ENCODE assay signal across 22 cellular contexts in genomic region chr15:60021589-60022378, GRCh38. TPM values are rescaled to one million over a fixed set of nuclear protein-coding genes. Genes with fewer than 3 reads are reported as not detected.
DNase-seq lines count a peak whose midpoint lies in the region; ATAC-seq and TF ChIP-seq lines count a peak whose summit lies in the region.
"Had no signal": no experiment of that assay in that cellular context is flagged by ENCODE, and none has a peak within 500 bp of the region (broad histone marks: within the 10 kb centered on the region; RNA-seq: fewer than 3 reads in every experiment).

No MANE protein-coding gene starts in this region.

- peaks cover 3 to 8% of the 10 kb centered on the region in 2 donors for H3K9me3 Mint-ChIP-seq in effector memory CD8-positive, alpha-beta T cell

- H3K4me1 Mint-ChIP-seq in effector memory CD8-positive, alpha-beta T cell (ENCODE audit: low read depth in 2 of 2), result peaks cover 8 to 13% of the 10 kb centered on the region in 2 donors

- no peak for TF ChIP-seq CTCF in epithelial cell of esophagus (IDR thresholded peaks at IDR 0.05; ENCODE audit: insufficient read depth, low read depth, low read length, missing control alignments)
- no peak for TF ChIP-seq CTCF in GM20000 (IDR thresholded peaks at IDR 0.05; ENCODE audit: extremely low read depth, missing control alignments)

- H3K4me3 ChIP-seq in epithelial cell of esophagus (ENCODE audit: low read length), result no peak overlapping the region
- H3K4me3 ChIP-seq: ascending aorta, SK-N-MC, testis had no signal

- intact Hi-C loops in sciatic nerve (cut with DNase I), result no loop called here

- peaks cover 38 to 46% of the 10 kb centered on the region in 2 donors for H3K27me3 Mint-ChIP-seq in effector memory CD8-positive, alpha-beta T cell

- no peak overlapping the region for H3K4me3 Mint-ChIP-seq in effector memory CD8-positive, alpha-beta T cell
- H3K4me3 Mint-ChIP-seq: nephron progenitor cell; stimulated activated effector memory CD8-positive, alpha-beta T cell treated with anti-CD3 and anti-CD28 coated beads, Interleukin-12 subunit alpha, Interleukin-12 subunit beta, amount 100 ng/mL, for 72 hours had no signal

- H3K27ac Mint-ChIP-seq in effector memory CD8-positive, alpha-beta T cell, result no peak overlapping the region
- H3K27ac Mint-ChIP-seq: nephron progenitor cell; stimulated activated effector memory CD8-positive, alpha-beta T cell treated with anti-CD3 and anti-CD28 coated beads, Interleukin-12 subunit alpha, Interleukin-12 subunit beta, amount 100 ng/mL, for 72 hours had no signal

- no peak for ATAC-seq in sciatic nerve
- ATAC-seq in effector memory CD8-positive, alpha-beta T cell (replicated peaks), result no peak
- ATAC-seq: activated naive CD4-positive, alpha-beta T cell treated with anti-CD3 and anti-CD28 coated beads, Interleukin-2, amount 50 U/mL, for 72 hours; left ventricle myocardium superior; stimulated activated effector memory CD8-positive, alpha-beta T cell treated with anti-CD3 and anti-CD28 coated beads, Interleukin-12 subunit alpha, Interleukin-12 subunit beta, amount 100 ng/mL, for 72 hours had no signal

- no peaks in the 10 kb centered on the region for H3K36me3 Mint-ChIP-seq in effector memory CD8-positive, alpha-beta T cell (ENCODE audit: insufficient read depth)
- H3K36me3 Mint-ChIP-seq: stimulated activated effector memory CD8-positive, alpha-beta T cell treated with anti-CD3 and anti-CD28 coated beads, Interleukin-12 subunit alpha, Interleukin-12 subunit beta, amount 100 ng/mL, for 72 hours had no signal

- DNase-seq in CMK (ENCODE audit: low read depth), result peak; percentile 91
- peak; percentile 9 for DNase-seq in HS-5 (ENCODE audit: low read depth)
- peak; percentile 33 for DNase-seq in RPMI7951 (ENCODE audit: low read depth)
- DNase-seq in epithelial cell of esophagus (ENCODE audit: low read depth), result peak; percentile 89
- DNase-seq in sciatic nerve (ENCODE audit: low spot score), result no peak
- DNase-seq in effector memory CD8-positive, alpha-beta T cell, result no peak
- no peak for DNase-seq in NCI-H2107 (lab: John Stamatoyannopoulos, UW)
- DNase-seq in GM20000 (ENCODE audit: low spot score), result no peak
- DNase-seq: cerebellar nuclear complex, DMS 273 treated with DMSO at 0.1 percent for 48 hours, H7, left ventricle myocardium superior, NCI-H146, NCI-H82, nephron progenitor cell, testis had no signal

RNA-seq across cellular contexts. Expression of gene FOXB1, which starts 17.7 kb away (rescaled TPM):
- not detected in 2 replicates for total RNA-seq in RPMI7951 (2014; rRNA removed; shearing (Covaris generic))
- not detected for total RNA-seq in sciatic nerve
- total RNA-seq: ascending aorta, glomerular endothelial cell, left ventricle myocardium superior, posterior vena cava had no signal

Comparison
In these comparisons a context has a peak if more than half of its experiments do, and no peak if none do; other contexts are left out.
1. DNase-seq: peak in CMK (single experiment), HS-5 (single experiment), RPMI7951 (single experiment) and epithelial cell of esophagus (single experiment); none in sciatic nerve (single experiment), effector memory CD8-positive, alpha-beta T cell (0 of 3), NCI-H2107 (single experiment) and GM20000 (single experiment).